15 cellular contexts compared by ENCODE assay signal in the genomic region with DNA sequence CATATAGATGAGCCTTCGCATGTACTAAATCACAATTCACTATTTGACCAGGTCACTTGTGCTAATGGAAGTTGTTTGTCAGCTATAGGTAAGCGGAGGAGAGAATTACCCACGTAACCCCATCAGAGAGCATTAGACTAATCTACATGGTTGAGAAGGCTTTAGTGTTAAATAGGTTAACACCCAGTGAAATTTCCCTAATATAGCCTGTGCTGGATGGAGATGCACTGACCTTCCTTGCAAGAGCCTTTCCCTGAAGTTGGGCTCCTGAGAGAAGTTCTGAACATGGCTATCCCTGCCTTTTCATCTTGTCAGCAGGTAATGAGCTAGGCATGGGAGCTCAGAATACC.
DNase-seq lines count a peak whose midpoint lies in the region; ATAC-seq and TF ChIP-seq lines count a peak whose summit lies in the region.
"Had no signal": no experiment of that assay in that cellular context is flagged by ENCODE, and none has a peak within 500 bp of the region (broad histone marks: within the 10 kb centered on the region; RNA-seq: fewer than 3 reads in every experiment).

No MANE protein-coding gene starts in this region.

- CTCF ChIA-PET in SK-N-SH (lab: Yijun Ruan, JAX), result interaction anchor here (0.6 to 2.1 kb wide), 12 partner anchors 17 to 295 kb away, joined by 3 to 10 read pairs (median 4); no protein-coding TSS in a partner anchor
- CTCF ChIA-PET in CD8-positive, alpha-beta T cell (lab: Charles Lee), result interaction anchor here (0.7 to 5.6 kb wide), 35 partner anchors 8 to 286 kb away, joined by 3 to 72 read pairs (median 5); a partner anchor contains a TSS

- TF ChIP-seq RAD21 in SK-N-SH (IDR thresholded peaks at IDR 0.05; ENCODE audit: low read length), result no peak

- intact Hi-C loops in CD8-positive, alpha-beta T cell (cut with DNase I, micrococcal nuclease), result loop anchor here (1.0 to 2.0 kb wide), 6 partner anchors 17 to 240 kb away; no protein-coding TSS in a partner anchor

- no peak overlapping the region; a peak in 1 of 4 replicates for H3K4me3 ChIP-seq in SK-N-SH (ENCODE audit: low read depth in 2 of 2, low read length in 1 of 2)
- no peak overlapping the region for H3K4me3 ChIP-seq in CD8-positive, alpha-beta T cell (ENCODE audit: low read depth, low read length)
- H3K4me3 ChIP-seq: gastrocnemius medialis, right lobe of liver, thyroid gland had no signal

- peak; percentile 28; the same call in 2 of the 3 replicates for ATAC-seq in SK-N-SH treated with all-trans-retinoic acid at 6 μM for 48 hours
- peak; percentile 3 for ATAC-seq in GM19351 (IDR thresholded peaks at IDR 0.05; ENCODE audit: unreplicated experiment)
- no peak for ATAC-seq in T-helper 17 cell
- ATAC-seq in foreskin keratinocyte, result no peak
- no peak for ATAC-seq in CD8-positive, alpha-beta T cell

- no peak overlapping the region for H2AFZ ChIP-seq in SK-N-SH (ENCODE audit: low read depth)

- no peak overlapping the region for H3K4me3 Mint-ChIP-seq in T-helper 17 cell
- no peak overlapping the region for H3K4me3 Mint-ChIP-seq in mesothelial cell of epicardium
- H3K4me3 Mint-ChIP-seq in CD8-positive, alpha-beta T cell, result no peak overlapping the region
- H3K4me3 Mint-ChIP-seq: activated CD4-positive, alpha-beta T cell treated with anti-CD3 and anti-CD28 coated beads, Interleukin-2, amount 10 ng/mL, durations not matched to agents 7 days and 5 days had no signal

- H3K27me3 Mint-ChIP-seq in T-helper 17 cell (no peaks in the 10 kb centered on the region), mesothelial cell of epicardium (ENCODE audit: low read depth) (no peaks in the 10 kb centered on the region)
- no peaks in the 10 kb centered on the region for H3K27me3 Mint-ChIP-seq in CD8-positive, alpha-beta T cell (ENCODE audit: low read depth)
- H3K27me3 Mint-ChIP-seq: activated CD4-positive, alpha-beta T cell treated with anti-CD3 and anti-CD28 coated beads, Interleukin-2, amount 10 ng/mL, durations not matched to agents 7 days and 5 days had no signal

- H3K4me1 Mint-ChIP-seq in T-helper 17 cell, result peaks cover 31% of the 10 kb centered on the region
- peaks cover 13% of the 10 kb centered on the region for H3K4me1 Mint-ChIP-seq in mesothelial cell of epicardium
- peaks cover 22% of the 10 kb centered on the region for H3K4me1 Mint-ChIP-seq in CD8-positive, alpha-beta T cell (ENCODE audit: low read depth)

- no peaks in the 10 kb centered on the region for H4K20me1 ChIP-seq in SK-N-SH (ENCODE audit: insufficient read depth)

- no peaks in the 10 kb centered on the region for H3F3A ChIP-seq in SK-N-SH (replicated peaks; ENCODE audit: insufficient read depth)

- H3K9ac ChIP-seq in SK-N-SH, result no peak overlapping the region

- H3K27ac ChIP-seq in SK-N-SH (ENCODE audit: low read depth in 2 of 2, low read length in 1 of 2) (no peak overlapping the region), foreskin keratinocyte (no peak overlapping the region)
- no peak overlapping the region for H3K27ac ChIP-seq in CD8-positive, alpha-beta T cell (ENCODE audit: low read depth, low read length)
- H3K27ac ChIP-seq: gastrocnemius medialis, right lobe of liver, thyroid gland had no signal

- H3K9me3 Mint-ChIP-seq in mesothelial cell of epicardium, result no peaks in the 10 kb centered on the region
- H3K9me3 Mint-ChIP-seq in CD8-positive, alpha-beta T cell, result no peaks in the 10 kb centered on the region
- H3K9me3 Mint-ChIP-seq: activated CD4-positive, alpha-beta T cell treated with anti-CD3 and anti-CD28 coated beads, Interleukin-2, amount 10 ng/mL, durations not matched to agents 7 days and 5 days had no signal

- H3K27me3 ChIP-seq in SK-N-SH (ENCODE audit: insufficient read depth) (no peaks in the 10 kb centered on the region; the same call in 1 of the 2 replicates), foreskin keratinocyte (no peaks in the 10 kb centered on the region)
- no peaks in the 10 kb centered on the region for H3K27me3 ChIP-seq in CD8-positive, alpha-beta T cell (ENCODE audit: insufficient read depth, low read length)
- H3K27me3 ChIP-seq: gastrocnemius medialis, right lobe of liver, thyroid gland had no signal

- no peak overlapping the region for H3K4me2 ChIP-seq in SK-N-SH

- TF ChIP-seq EP300 in SK-N-SH (IDR thresholded peaks at IDR 0.05; ENCODE audit: borderline replicate concordance in 1 of 2, low read depth in 1 of 2, low read length in 1 of 2), result no peak

- H3K79me2 ChIP-seq in SK-N-SH (ENCODE audit: insufficient read depth), result no peaks in the 10 kb centered on the region

- POLR2A ChIA-PET in SK-N-SH (lab: Yijun Ruan, JAX), result no interaction called here
- POLR2A ChIA-PET in CD8-positive, alpha-beta T cell (lab: Charles Lee), result interaction anchor here (1.4 to 2.1 kb wide), 2 partner anchors 77 to 145 kb away, joined by 5 to 18 read pairs; a partner anchor contains a TSS

- whole genome bisulfite sequencing in SK-N-SH (ENCODE audit: low lambda C conversion rate), result 13% methylated on average over 3 of the region's 3 CpGs

- TF ChIP-seq CTCF in SK-N-SH (IDR thresholded peaks at IDR 0.05) (no peak), mesothelial cell of epicardium (IDR thresholded peaks at IDR 0.05; ENCODE audit: unreplicated experiment) (peak; percentile 20), foreskin keratinocyte (conservative IDR thresholded peaks at IDR 0.05) (no peak)
- TF ChIP-seq CTCF in CD8-positive, alpha-beta T cell (IDR thresholded peaks at IDR 0.05), result no peak

- H3K36me3 Mint-ChIP-seq in T-helper 17 cell (ENCODE audit: low read depth) (no peaks in the 10 kb centered on the region), mesothelial cell of epicardium (no peaks in the 10 kb centered on the region)
- H3K36me3 Mint-ChIP-seq in CD8-positive, alpha-beta T cell, result no peaks in the 10 kb centered on the region

- DNase-seq in SK-N-SH, result no peak
- DNase-seq in T-helper 17 cell, result no peak
- no peak for DNase-seq in mesothelial cell of epicardium (ENCODE audit: low spot score in 2 of 2, unreplicated experiment in 2 of 2)
- no peak for DNase-seq in foreskin keratinocyte
- no peak for DNase-seq in Ammon's horn (ENCODE audit: low spot score)
- no peak for DNase-seq in CD8-positive, alpha-beta T cell
- DNase-seq: gastrocnemius medialis; right lobe of liver; SIG-M5; stimulated activated CD4-positive, alpha-beta T cell treated with anti-CD3 and anti-CD28 coated beads, Interleukin-2, amount 100 ng/mL, for 48 hours; T1000 had no signal

- no peaks in the 10 kb centered on the region for H3K9me3 ChIP-seq in SK-N-SH
- no peaks in the 10 kb centered on the region for H3K9me3 ChIP-seq in T-helper 17 cell (ENCODE audit: control insufficient read depth, low read length, poor library complexity, severe bottlenecking)
- no peaks in the 10 kb centered on the region for H3K9me3 ChIP-seq in CD8-positive, alpha-beta T cell (ENCODE audit: low read length)
- H3K9me3 ChIP-seq: gastrocnemius medialis, right lobe of liver, thyroid gland had no signal

- H3K4me1 ChIP-seq in SK-N-SH (ENCODE audit: control insufficient read depth in 1 of 2, insufficient read depth in 2 of 2, low read depth in 1 of 2, low read length in 1 of 2) (no peaks in the 10 kb centered on the region), foreskin keratinocyte (peaks cover 10% of the 10 kb centered on the region)
- H3K4me1 ChIP-seq in CD8-positive, alpha-beta T cell (ENCODE audit: insufficient read depth, low read length), result peaks cover 18% of the 10 kb centered on the region
- H3K4me1 ChIP-seq: gastrocnemius medialis, right lobe of liver, thyroid gland had no signal

- no peaks in the 10 kb centered on the region for H3K9me2 ChIP-seq in SK-N-SH

- H3K36me3 ChIP-seq in SK-N-SH (replicated peaks in 1 of 2; ENCODE audit: control insufficient read depth in 1 of 2, insufficient read depth in 2 of 2, low read length in 1 of 2), result no peaks in the 10 kb centered on the region
- H3K36me3 ChIP-seq in CD8-positive, alpha-beta T cell (ENCODE audit: insufficient read depth, low read length), result no peaks in the 10 kb centered on the region
- H3K36me3 ChIP-seq: gastrocnemius medialis, right lobe of liver, thyroid gland had no signal

- H3K27ac Mint-ChIP-seq in T-helper 17 cell, result peak overlapping the region; percentile 84
- no peak overlapping the region for H3K27ac Mint-ChIP-seq in mesothelial cell of epicardium
- H3K27ac Mint-ChIP-seq in CD8-positive, alpha-beta T cell, result no peak overlapping the region
- H3K27ac Mint-ChIP-seq: activated CD4-positive, alpha-beta T cell treated with anti-CD3 and anti-CD28 coated beads, Interleukin-2, amount 10 ng/mL, durations not matched to agents 7 days and 5 days had no signal

TF ChIP-seq in SK-N-SH treated with all-trans-retinoic acid at 6 μM for 48 hours, 23 proteins besides CTCF, POLR2A, EP300 and RAD21:
- TF ChIP-seq TOX (CRISPR knock-in tag; IDR thresholded peaks at IDR 0.05; ENCODE audit: borderline replicate concordance) (no peak), ZFP3 (CRISPR knock-in tag; IDR thresholded peaks at IDR 0.05) (no peak)
TF ChIP-seq in SK-N-SH treated with all-trans-retinoic acid at 6 μM for 48 hours: peak in this region for 0.

TF ChIP-seq in SK-N-SH, 30 proteins besides CTCF, POLR2A, EP300 and RAD21 (continues in another document):
- TF ChIP-seq, protein P1, sequence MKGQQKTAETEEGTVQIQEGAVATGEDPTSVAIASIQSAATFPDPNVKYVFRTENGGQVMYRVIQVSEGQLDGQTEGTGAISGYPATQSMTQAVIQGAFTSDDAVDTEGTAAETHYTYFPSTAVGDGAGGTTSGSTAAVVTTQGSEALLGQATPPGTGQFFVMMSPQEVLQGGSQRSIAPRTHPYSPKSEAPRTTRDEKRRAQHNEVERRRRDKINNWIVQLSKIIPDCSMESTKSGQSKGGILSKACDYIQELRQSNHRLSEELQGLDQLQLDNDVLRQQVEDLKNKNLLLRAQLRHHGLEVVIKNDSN (IDR thresholded peaks at IDR 0.05; ENCODE audit: borderline replicate concordance, low read depth), result no peak
- TF ChIP-seq TEAD4 (IDR thresholded peaks at IDR 0.05; ENCODE audit: borderline replicate concordance, insufficient read depth), result no peak
- no peak for TF ChIP-seq RXRA (IDR thresholded peaks at IDR 0.05; ENCODE audit: borderline replicate concordance, low read depth)
- TF ChIP-seq, protein P2, sequence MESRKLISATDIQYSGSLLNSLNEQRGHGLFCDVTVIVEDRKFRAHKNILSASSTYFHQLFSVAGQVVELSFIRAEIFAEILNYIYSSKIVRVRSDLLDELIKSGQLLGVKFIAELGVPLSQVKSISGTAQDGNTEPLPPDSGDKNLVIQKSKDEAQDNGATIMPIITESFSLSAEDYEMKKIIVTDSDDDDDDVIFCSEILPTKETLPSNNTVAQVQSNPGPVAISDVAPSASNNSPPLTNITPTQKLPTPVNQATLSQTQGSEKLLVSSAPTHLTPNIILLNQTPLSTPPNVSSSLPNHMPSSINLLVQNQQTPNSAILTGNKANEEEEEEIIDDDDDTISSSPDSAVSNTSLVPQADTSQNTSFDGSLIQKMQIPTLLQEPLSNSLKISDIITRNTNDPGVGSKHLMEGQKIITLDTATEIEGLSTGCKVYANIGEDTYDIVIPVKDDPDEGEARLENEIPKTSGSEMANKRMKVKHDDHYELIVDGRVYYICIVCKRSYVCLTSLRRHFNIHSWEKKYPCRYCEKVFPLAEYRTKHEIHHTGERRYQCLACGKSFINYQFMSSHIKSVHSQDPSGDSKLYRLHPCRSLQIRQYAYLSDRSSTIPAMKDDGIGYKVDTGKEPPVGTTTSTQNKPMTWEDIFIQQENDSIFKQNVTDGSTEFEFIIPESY (IDR thresholded peaks at IDR 0.05; ENCODE audit: borderline replicate concordance, low read depth), result no peak
- TF ChIP-seq NRF1 (IDR thresholded peaks at IDR 0.05; ENCODE audit: low read depth, low read length), result no peak
- no peak for TF ChIP-seq YY1 (IDR thresholded peaks at IDR 0.05; ENCODE audit: low read depth)

Comparison
In these comparisons a context has a peak if more than half of its experiments do, and no peak if none do; other contexts are left out.
1. ATAC-seq: peak in SK-N-SH treated with all-trans-retinoic acid at 6 μM for 48 hours (single experiment) and GM19351 (single experiment); none in T-helper 17 cell (single experiment), foreskin keratinocyte (single experiment) and CD8-positive, alpha-beta T cell (single experiment).